1 cellular context compared by ENCODE assay signal in the genomic region with DNA sequence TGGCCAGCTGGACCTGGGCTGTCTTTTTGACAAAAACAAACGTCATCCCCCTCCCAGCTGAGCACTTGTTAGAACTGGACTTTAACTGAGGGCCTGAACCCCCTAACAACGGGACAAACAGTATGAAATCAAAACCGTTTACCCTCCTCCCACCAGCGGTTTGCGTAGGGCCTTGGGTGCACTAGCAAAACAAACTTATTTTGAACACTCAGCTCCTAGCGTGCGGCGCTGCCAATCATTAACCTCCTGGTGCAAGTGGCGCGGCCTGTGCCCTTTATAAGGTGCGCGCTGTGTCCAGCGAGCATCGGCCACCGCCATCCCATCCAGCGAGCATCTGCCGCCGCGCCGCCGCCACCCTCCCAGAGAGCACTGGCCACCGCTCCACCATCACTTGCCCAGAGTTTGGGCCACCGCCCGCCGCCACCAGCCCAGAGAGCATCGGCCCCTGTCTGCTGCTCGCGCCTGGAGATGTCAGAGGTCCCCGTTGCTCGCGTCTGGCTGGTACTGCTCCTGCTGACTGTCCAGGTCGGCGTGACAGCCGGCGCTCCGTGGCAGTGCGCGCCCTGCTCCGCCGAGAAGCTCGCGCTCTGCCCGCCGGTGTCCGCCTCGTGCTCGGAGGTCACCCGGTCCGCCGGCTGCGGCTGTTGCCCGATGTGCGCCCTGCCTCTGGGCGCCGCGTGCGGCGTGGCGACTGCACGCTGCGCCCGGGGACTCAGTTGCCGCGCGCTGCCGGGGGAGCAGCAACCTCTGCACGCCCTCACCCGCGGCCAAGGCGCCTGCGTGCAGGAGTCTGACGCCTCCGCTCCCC.
A peak's percentile ranks its signal among the peaks of the same experiment; 100 is the strongest.
TF ChIP-seq lines count a peak whose summit lies in the region.

A gene (plus strand): TSS at position 304 of the 808 bp plus-strand sequence. CDS start 165 bp downstream, at position 469.

TF ChIP-seq in HepG2, 621 proteins besides CTCF, POLR2A, EP300 and RAD21 (continued from another document):
- TF ChIP-seq, protein P1, sequence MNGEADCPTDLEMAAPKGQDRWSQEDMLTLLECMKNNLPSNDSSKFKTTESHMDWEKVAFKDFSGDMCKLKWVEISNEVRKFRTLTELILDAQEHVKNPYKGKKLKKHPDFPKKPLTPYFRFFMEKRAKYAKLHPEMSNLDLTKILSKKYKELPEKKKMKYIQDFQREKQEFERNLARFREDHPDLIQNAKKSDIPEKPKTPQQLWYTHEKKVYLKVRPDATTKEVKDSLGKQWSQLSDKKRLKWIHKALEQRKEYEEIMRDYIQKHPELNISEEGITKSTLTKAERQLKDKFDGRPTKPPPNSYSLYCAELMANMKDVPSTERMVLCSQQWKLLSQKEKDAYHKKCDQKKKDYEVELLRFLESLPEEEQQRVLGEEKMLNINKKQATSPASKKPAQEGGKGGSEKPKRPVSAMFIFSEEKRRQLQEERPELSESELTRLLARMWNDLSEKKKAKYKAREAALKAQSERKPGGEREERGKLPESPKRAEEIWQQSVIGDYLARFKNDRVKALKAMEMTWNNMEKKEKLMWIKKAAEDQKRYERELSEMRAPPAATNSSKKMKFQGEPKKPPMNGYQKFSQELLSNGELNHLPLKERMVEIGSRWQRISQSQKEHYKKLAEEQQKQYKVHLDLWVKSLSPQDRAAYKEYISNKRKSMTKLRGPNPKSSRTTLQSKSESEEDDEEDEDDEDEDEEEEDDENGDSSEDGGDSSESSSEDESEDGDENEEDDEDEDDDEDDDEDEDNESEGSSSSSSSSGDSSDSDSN (CRISPR knock-in tag; IDR thresholded peaks at IDR 0.05): peak; percentile 90
- TF ChIP-seq, protein P2, sequence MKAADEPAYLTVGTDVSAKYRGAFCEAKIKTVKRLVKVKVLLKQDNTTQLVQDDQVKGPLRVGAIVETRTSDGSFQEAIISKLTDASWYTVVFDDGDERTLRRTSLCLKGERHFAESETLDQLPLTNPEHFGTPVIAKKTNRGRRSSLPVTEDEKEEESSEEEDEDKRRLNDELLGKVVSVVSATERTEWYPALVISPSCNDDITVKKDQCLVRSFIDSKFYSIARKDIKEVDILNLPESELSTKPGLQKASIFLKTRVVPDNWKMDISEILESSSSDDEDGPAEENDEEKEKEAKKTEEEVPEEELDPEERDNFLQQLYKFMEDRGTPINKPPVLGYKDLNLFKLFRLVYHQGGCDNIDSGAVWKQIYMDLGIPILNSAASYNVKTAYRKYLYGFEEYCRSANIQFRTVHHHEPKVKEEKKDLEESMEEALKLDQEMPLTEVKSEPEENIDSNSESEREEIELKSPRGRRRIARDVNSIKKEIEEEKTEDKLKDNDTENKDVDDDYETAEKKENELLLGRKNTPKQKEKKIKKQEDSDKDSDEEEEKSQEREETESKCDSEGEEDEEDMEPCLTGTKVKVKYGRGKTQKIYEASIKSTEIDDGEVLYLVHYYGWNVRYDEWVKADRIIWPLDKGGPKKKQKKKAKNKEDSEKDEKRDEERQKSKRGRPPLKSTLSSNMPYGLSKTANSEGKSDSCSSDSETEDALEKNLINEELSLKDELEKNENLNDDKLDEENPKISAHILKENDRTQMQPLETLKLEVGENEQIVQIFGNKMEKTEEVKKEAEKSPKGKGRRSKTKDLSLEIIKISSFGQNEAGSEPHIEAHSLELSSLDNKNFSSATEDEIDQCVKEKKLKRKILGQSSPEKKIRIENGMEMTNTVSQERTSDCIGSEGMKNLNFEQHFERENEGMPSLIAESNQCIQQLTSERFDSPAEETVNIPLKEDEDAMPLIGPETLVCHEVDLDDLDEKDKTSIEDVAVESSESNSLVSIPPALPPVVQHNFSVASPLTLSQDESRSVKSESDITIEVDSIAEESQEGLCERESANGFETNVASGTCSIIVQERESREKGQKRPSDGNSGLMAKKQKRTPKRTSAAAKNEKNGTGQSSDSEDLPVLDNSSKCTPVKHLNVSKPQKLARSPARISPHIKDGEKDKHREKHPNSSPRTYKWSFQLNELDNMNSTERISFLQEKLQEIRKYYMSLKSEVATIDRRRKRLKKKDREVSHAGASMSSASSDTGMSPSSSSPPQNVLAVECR (CRISPR knock-in tag; IDR thresholded peaks at IDR 0.05; ENCODE audit: borderline replicate concordance): peak; percentile 90
- TF ChIP-seq STAG1 (CRISPR knock-in tag; IDR thresholded peaks at IDR 0.05) (peak; percentile 30; the same call in 1 of the 2 replicates), SRSF9 (IDR thresholded peaks at IDR 0.05; ENCODE audit: borderline replicate concordance, insufficient read depth, low read depth, low read length, poor library complexity, severe bottlenecking) (no peak), ISX (CRISPR knock-in tag; conservative IDR thresholded peaks at IDR 0.05) (peak; percentile 56; the same call in 1 of the 2 replicates), NR1H2 (CRISPR knock-in tag; IDR thresholded peaks at IDR 0.05; ENCODE audit: borderline replicate concordance, low read depth) (no peak; the same call in 1 of the 2 replicates), ZMAT3 (CRISPR knock-in tag; conservative IDR thresholded peaks at IDR 0.05) (peak; percentile 94), ZNF180 (CRISPR knock-in tag; IDR thresholded peaks at IDR 0.05; ENCODE audit: borderline replicate concordance, low read depth) (no peak)
- TF ChIP-seq, protein P3, sequence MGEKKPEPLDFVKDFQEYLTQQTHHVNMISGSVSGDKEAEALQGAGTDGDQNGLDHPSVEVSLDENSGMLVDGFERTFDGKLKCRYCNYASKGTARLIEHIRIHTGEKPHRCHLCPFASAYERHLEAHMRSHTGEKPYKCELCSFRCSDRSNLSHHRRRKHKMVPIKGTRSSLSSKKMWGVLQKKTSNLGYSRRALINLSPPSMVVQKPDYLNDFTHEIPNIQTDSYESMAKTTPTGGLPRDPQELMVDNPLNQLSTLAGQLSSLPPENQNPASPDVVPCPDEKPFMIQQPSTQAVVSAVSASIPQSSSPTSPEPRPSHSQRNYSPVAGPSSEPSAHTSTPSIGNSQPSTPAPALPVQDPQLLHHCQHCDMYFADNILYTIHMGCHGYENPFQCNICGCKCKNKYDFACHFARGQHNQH (CRISPR knock-in tag; IDR thresholded peaks at IDR 0.05): peak; percentile 91
- TF ChIP-seq, protein P4, sequence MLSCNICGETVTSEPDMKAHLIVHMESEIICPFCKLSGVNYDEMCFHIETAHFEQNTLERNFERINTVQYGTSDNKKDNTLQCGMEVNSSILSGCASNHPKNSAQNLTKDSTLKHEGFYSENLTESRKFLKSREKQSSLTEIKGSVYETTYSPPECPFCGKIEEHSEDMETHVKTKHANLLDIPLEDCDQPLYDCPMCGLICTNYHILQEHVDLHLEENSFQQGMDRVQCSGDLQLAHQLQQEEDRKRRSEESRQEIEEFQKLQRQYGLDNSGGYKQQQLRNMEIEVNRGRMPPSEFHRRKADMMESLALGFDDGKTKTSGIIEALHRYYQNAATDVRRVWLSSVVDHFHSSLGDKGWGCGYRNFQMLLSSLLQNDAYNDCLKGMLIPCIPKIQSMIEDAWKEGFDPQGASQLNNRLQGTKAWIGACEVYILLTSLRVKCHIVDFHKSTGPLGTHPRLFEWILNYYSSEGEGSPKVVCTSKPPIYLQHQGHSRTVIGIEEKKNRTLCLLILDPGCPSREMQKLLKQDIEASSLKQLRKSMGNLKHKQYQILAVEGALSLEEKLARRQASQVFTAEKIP (CRISPR knock-in tag; IDR thresholded peaks at IDR 0.05; ENCODE audit: borderline replicate concordance): 0 out of 2 replicates have a peak, but pooled peaks have one; percentile 53
